ENCODE assay signal across 13 cellular contexts in genomic region chr18:63315879-63316278, GRCh38. TPM values are rescaled to one million over a fixed set of nuclear protein-coding genes. Genes with fewer than 3 reads are reported as not detected.
DNase-seq lines count a peak whose midpoint lies in the region; ATAC-seq and TF ChIP-seq lines count a peak whose summit lies in the region.
"Had no signal": no experiment of that assay in that cellular context is flagged by ENCODE, and none has a peak within 500 bp of the region (broad histone marks: within the 10 kb centered on the region; RNA-seq: fewer than 3 reads in every experiment).

No MANE protein-coding gene starts in this region.

- no peaks in the 10 kb centered on the region for H3K27me3 Mint-ChIP-seq in CD8-positive, alpha-beta memory T cell

- H3K9ac ChIP-seq in Loucy (ENCODE audit: low read depth, low read length, poor library complexity, severe bottlenecking) (peak overlapping the region; percentile 93), adipocyte (ENCODE audit: low read length) (peak overlapping the region; percentile 48)

- TF ChIP-seq CTCF in Loucy (conservative IDR thresholded peaks at IDR 0.05; ENCODE audit: low read length) (no peak), psoas muscle (IDR thresholded peaks at IDR 0.05) (no peak)

- no peaks in the 10 kb centered on the region for H3K9me2 ChIP-seq in Loucy (replicated peaks; ENCODE audit: low read depth, low read length)

- H3K9me3 ChIP-seq in CD8-positive, alpha-beta memory T cell (ENCODE audit: low read length) = no peaks in the 10 kb centered on the region
- H3K9me3 ChIP-seq in Loucy (ENCODE audit: insufficient read depth, low read depth, low read length) = no peaks in the 10 kb centered on the region
- no peaks in the 10 kb centered on the region for H3K9me3 ChIP-seq in adipocyte (ENCODE audit: control insufficient read depth, low read length)
- H3K9me3 ChIP-seq in psoas muscle = no peaks in the 10 kb centered on the region

- intact Hi-C loops in psoas muscle (cut with DNase I) = loop anchor here (5.0 kb wide), 4 partner anchors 44 to 184 kb away; no protein-coding TSS in a partner anchor

- H3F3A ChIP-seq in Loucy (ENCODE audit: low read depth) = peaks cover 8% of the 10 kb centered on the region; the same call in 1 of the 2 replicates

- peaks cover 87% of the 10 kb centered on the region for H3K79me2 ChIP-seq in Loucy (ENCODE audit: insufficient read depth, low read length)

- no peak for DNase-seq in CD8-positive, alpha-beta memory T cell
- DNase-seq in adipocyte (ENCODE audit: low read depth) (no peak), psoas muscle (no peak), NCI-H1930 (lab: John Stamatoyannopoulos, UW) (no peak), hippocampal formation (lab: John Stamatoyannopoulos, UW) (no peak), midbrain (lab: John Stamatoyannopoulos, UW) (no peak)
- DNase-seq: activated CD4-positive, CD25-positive, alpha-beta regulatory T cell; amniotic stem cell; HFFc6; NCI-H446 treated with DMSO at 0.1 percent for 48 hours; SIG-M5 had no signal

- H3K27ac ChIP-seq in CD8-positive, alpha-beta memory T cell (ENCODE audit: low read depth, low read length) = no peak overlapping the region
- peak overlapping the region; percentile 51 for H3K27ac ChIP-seq in psoas muscle

- H3K27ac Mint-ChIP-seq in CD8-positive, alpha-beta memory T cell = peak overlapping the region; percentile 17 to 97 (median 86)
- H3K27ac Mint-ChIP-seq: HFFc6 had no signal

- H3K27me3 ChIP-seq in CD8-positive, alpha-beta memory T cell (ENCODE audit: insufficient read depth, low read length, poor library complexity, severe bottlenecking) = no peaks in the 10 kb centered on the region
- H3K27me3 ChIP-seq in Loucy (ENCODE audit: insufficient read depth, low read length, poor library complexity, severe bottlenecking) = peaks cover 7% of the 10 kb centered on the region
- no peaks in the 10 kb centered on the region for H3K27me3 ChIP-seq in adipocyte (replicated peaks; ENCODE audit: control insufficient read depth, insufficient read depth, low read length)
- no peaks in the 10 kb centered on the region for H3K27me3 ChIP-seq in psoas muscle (ENCODE audit: insufficient read depth in 3 of 3, low read length in 2 of 3)

- no peak overlapping the region for H2AFZ ChIP-seq in Loucy (ENCODE audit: low read length)

- H3K4me1 Mint-ChIP-seq in CD8-positive, alpha-beta memory T cell = peaks cover 59 to 82% (median 78%) of the 10 kb centered on the region in 3 donors

- CTCF ChIA-PET in CD8-positive, alpha-beta memory T cell (lab: Charles Lee) = interaction anchor here (0.7 kb wide), 1 partner anchor 161 kb away, joined by 3 read pairs; no protein-coding TSS in a partner anchor

- H3K4me3 ChIP-seq in CD8-positive, alpha-beta memory T cell (ENCODE audit: low read length) = peak overlapping the region; percentile 75
- H3K4me3 ChIP-seq in Loucy (ENCODE audit: low read length, poor library complexity, severe bottlenecking) (peak overlapping the region; percentile 96), adipocyte (ENCODE audit: low read length) (peak overlapping the region; percentile 47), psoas muscle (peak overlapping the region; percentile 71)

- H3K4me2 ChIP-seq in Loucy (ENCODE audit: low read depth, low read length, poor library complexity, severe bottlenecking) = peak overlapping the region; percentile 97

- peaks cover 0 to 18% (median 4%) of the 10 kb centered on the region in 3 donors for H3K36me3 Mint-ChIP-seq in CD8-positive, alpha-beta memory T cell

- POLR2A ChIA-PET in CD8-positive, alpha-beta memory T cell (lab: Charles Lee) = no interaction called here

- H3K4me3 Mint-ChIP-seq in CD8-positive, alpha-beta memory T cell = peak overlapping the region; percentile 56 to 100 (median 98)
- H3K4me3 Mint-ChIP-seq: HFFc6 had no signal

- no peak for ATAC-seq in psoas muscle
- no peak for ATAC-seq in HG02642 (IDR thresholded peaks at IDR 0.05; ENCODE audit: poor library complexity, unreplicated experiment)

- H3K4me1 ChIP-seq in CD8-positive, alpha-beta memory T cell (ENCODE audit: insufficient read depth, low read length) = peaks cover 47% of the 10 kb centered on the region
- H3K4me1 ChIP-seq in Loucy (ENCODE audit: insufficient read depth, low read length, poor library complexity, severe bottlenecking) (peaks cover 73% of the 10 kb centered on the region), adipocyte (ENCODE audit: control insufficient read depth, insufficient read depth, low read length) (peaks cover 19% of the 10 kb centered on the region), psoas muscle (peaks cover 52% of the 10 kb centered on the region)

- H3K36me3 ChIP-seq in CD8-positive, alpha-beta memory T cell (ENCODE audit: insufficient read depth, low read length) = no peaks in the 10 kb centered on the region
- H3K36me3 ChIP-seq in Loucy (ENCODE audit: insufficient read depth, low read length) = no peaks in the 10 kb centered on the region
- no peaks in the 10 kb centered on the region for H3K36me3 ChIP-seq in adipocyte (ENCODE audit: control insufficient read depth, insufficient read depth, low read length, severe bottlenecking)
- H3K36me3 ChIP-seq in psoas muscle (ENCODE audit: insufficient read depth in 1 of 2, low read depth in 1 of 2) = no peaks in the 10 kb centered on the region

- H4K20me1 ChIP-seq in Loucy (ENCODE audit: insufficient read depth, low read length, poor library complexity, severe bottlenecking) = peaks cover 74% of the 10 kb centered on the region

- H3K9me3 Mint-ChIP-seq in CD8-positive, alpha-beta memory T cell = no peaks in the 10 kb centered on the region
- H3K9me3 Mint-ChIP-seq: HFFc6 had no signal

RNA-seq across cellular contexts. Expression of gene BCL2, which starts 3.7 kb away (rescaled TPM):
- 10 to 100 TPM; 58.9 to 60.5 TPM for total RNA-seq in CD8-positive, alpha-beta memory T cell
- 29.8 TPM for polyA plus RNA-seq in CD8-positive, alpha-beta memory T cell
- total RNA-seq in psoas muscle = 10 to 100 TPM in 2 of 4 donors, 1 to 10 TPM in 2; 8.9 to 27.0 (median 14.5) TPM
- polyA plus RNA-seq in psoas muscle = 1 to 10 TPM; 1.1 to 8.3 (median 4.1) TPM

RNA-seq across cellular contexts. Expression of gene KDSR, which starts 51.1 kb away (rescaled TPM):
- 10 to 100 TPM; 52.1 to 55.3 TPM for total RNA-seq in CD8-positive, alpha-beta memory T cell
- 103 TPM for polyA plus RNA-seq in CD8-positive, alpha-beta memory T cell
- 10 to 100 TPM; 17.6 to 33.0 (median 25.6) TPM for total RNA-seq in psoas muscle
- 10 to 100 TPM; 10.4 to 23.9 (median 11.4) TPM for polyA plus RNA-seq in psoas muscle
